9 cellular contexts compared by ENCODE assay signal in genomic region chr17:19387921-19388521, GRCh38. TPM values are rescaled to one million over a fixed set of nuclear protein-coding genes. Genes with fewer than 3 reads are reported as not detected.
DNase-seq lines count a peak whose midpoint lies in the region; ATAC-seq and TF ChIP-seq lines count a peak whose summit lies in the region.
"Had no signal": no experiment of that assay in that cellular context is flagged by ENCODE, and none has a peak within 500 bp of the region (broad histone marks: within the 10 kb centered on the region; RNA-seq: fewer than 3 reads in every experiment).

No MANE protein-coding gene starts in this region.

- DNase-seq in HCEC 1CT (peak; percentile 71), right cardiac atrium (no peak), spleen (peak; percentile 20), NCI-H187 treated with DMSO at 0.1 percent for 48 hours (lab: John Stamatoyannopoulos, UW) (no peak), NCI-H2029 treated with DMSO at 0.1 percent for 48 hours (lab: John Stamatoyannopoulos, UW) (no peak)
- no peak for DNase-seq in activated CD8-positive, alpha-beta T cell treated with anti-CD3 and anti-CD28 coated beads for 36 hours
- DNase-seq: NCI-H526 treated with DMSO at 0.1 percent for 48 hours had no signal

- H3K27me3 Mint-ChIP-seq in activated CD8-positive, alpha-beta T cell treated with anti-CD3 and anti-CD28 coated beads for 36 hours, result no peaks in the 10 kb centered on the region

- H3K36me3 Mint-ChIP-seq in activated CD8-positive, alpha-beta T cell treated with anti-CD3 and anti-CD28 coated beads for 36 hours (ENCODE audit: low read depth), result peaks cover 6% of the 10 kb centered on the region

- peaks cover 0 to 33% (median 17%) of the 10 kb centered on the region in 6 donors for H3K36me3 ChIP-seq in spleen

- ATAC-seq in activated CD8-positive, alpha-beta T cell treated with anti-CD3 and anti-CD28 coated beads for 36 hours, result no peak
- ATAC-seq in right cardiac atrium (no peak), GM21825 (IDR thresholded peaks at IDR 0.05; ENCODE audit: unreplicated experiment) (no peak), HG03378 (IDR thresholded peaks at IDR 0.05; ENCODE audit: unreplicated experiment) (no peak)

- no peak for TF ChIP-seq CTCF in activated CD8-positive, alpha-beta T cell treated with anti-CD3 and anti-CD28 coated beads for 36 hours (IDR thresholded peaks at IDR 0.05)
- no peak for TF ChIP-seq CTCF in spleen (IDR thresholded peaks at IDR 0.05 in 8 of 11, conservative IDR thresholded peaks at IDR 0.05 in 3 of 11)

- no peaks in the 10 kb centered on the region for H3K27me3 ChIP-seq in right cardiac atrium (ENCODE audit: control insufficient read depth, insufficient read depth)
- peaks cover 0 to 9% (median 0%) of the 10 kb centered on the region in 7 donors for H3K27me3 ChIP-seq in spleen (replicated peaks in 1 of 7)

- TF ChIP-seq POLR2A in spleen (IDR thresholded peaks at IDR 0.05), result no peak

- peaks cover 14% of the 10 kb centered on the region for H3K4me1 Mint-ChIP-seq in activated CD8-positive, alpha-beta T cell treated with anti-CD3 and anti-CD28 coated beads for 36 hours (ENCODE audit: low read depth)

- WGBS in right cardiac atrium, result 71% methylated on average over 2 of the region's 2 CpGs
- WGBS in spleen, 5 donors, result 87 to 96% (median 92%) methylated on average over 2 of the region's 2 CpGs

- no peak overlapping the region for H3K4me3 Mint-ChIP-seq in activated CD8-positive, alpha-beta T cell treated with anti-CD3 and anti-CD28 coated beads for 36 hours

- no peak overlapping the region for H3K4me3 ChIP-seq in right cardiac atrium (ENCODE audit: low read length)
- no peak overlapping the region for H3K4me3 ChIP-seq in spleen

- H3K9me3 ChIP-seq in right cardiac atrium (ENCODE audit: control insufficient read depth, low read length), result no peaks in the 10 kb centered on the region
- no peaks in the 10 kb centered on the region for H3K9me3 ChIP-seq in spleen

- H3K27ac ChIP-seq in right cardiac atrium (ENCODE audit: low read length) (peak overlapping the region; percentile 93), spleen (peak overlapping the region in 6 of 8 donors; percentile 64 to 83 (median 75))

- POLR2A ChIA-PET in activated CD8-positive, alpha-beta T cell treated with anti-CD3 and anti-CD28 coated beads for 36 hours (lab: Charles Lee), result interaction anchor here (1.1 kb wide), 1 partner anchor 8 kb away, joined by 4 read pairs; no protein-coding TSS in a partner anchor

- CTCF ChIA-PET in activated CD8-positive, alpha-beta T cell treated with anti-CD3 and anti-CD28 coated beads for 36 hours (lab: Charles Lee), result interaction anchor here (2.0 kb wide), 1 partner anchor 59 kb away, joined by 7 read pairs; no protein-coding TSS in a partner anchor

- no peaks in the 10 kb centered on the region for H3K9me3 Mint-ChIP-seq in activated CD8-positive, alpha-beta T cell treated with anti-CD3 and anti-CD28 coated beads for 36 hours

- H3K27ac Mint-ChIP-seq in activated CD8-positive, alpha-beta T cell treated with anti-CD3 and anti-CD28 coated beads for 36 hours, result peak overlapping the region; percentile 73

- intact Hi-C loops in activated CD8-positive, alpha-beta T cell treated with anti-CD3 and anti-CD28 coated beads for 36 hours (cut with micrococcal nuclease), result no loop called here
- intact Hi-C loops in right cardiac atrium (cut with DNase I) (loop anchor here in 1 of 4 donors (10.0 kb wide), 1 partner anchor 63 kb away; no protein-coding TSS in a partner anchor), spleen (cut with DNase I; ENCODE audit: low total_unique reads) (no loop called here)

- H3K4me1 ChIP-seq in right cardiac atrium (ENCODE audit: control insufficient read depth, insufficient read depth, low read length), result peaks cover 23% of the 10 kb centered on the region
- peaks cover 3 to 80% (median 44%) of the 10 kb centered on the region in 6 donors for H3K4me1 ChIP-seq in spleen

RNA-seq across cellular contexts. Expression of gene MFAP4, which starts 1.0 kb away (rescaled TPM):
- under 1 TPM; 0.47 to 0.70 TPM for total RNA-seq in activated CD8-positive, alpha-beta T cell treated with anti-CD3 and anti-CD28 coated beads for 36 hours
- total RNA-seq in right cardiac atrium (100 to 1,000 TPM in 3 of 4 donors, 10 to 100 TPM in 1; 92.8 to 160 (median 131) TPM), spleen (10 to 100 TPM; 10.1 to 41.0 (median 21.8) TPM)
- polyA plus RNA-seq in right cardiac atrium (95.2 TPM), spleen (10 to 100 TPM; 16.1 to 48.4 (median 17.8) TPM)

RNA-seq across cellular contexts. Expression of gene MAPK7, which starts 9.7 kb away (rescaled TPM):
- 10 to 100 TPM; 25.1 to 27.1 TPM for total RNA-seq in activated CD8-positive, alpha-beta T cell treated with anti-CD3 and anti-CD28 coated beads for 36 hours
- total RNA-seq in right cardiac atrium, result 10 to 100 TPM; 13.3 to 16.7 (median 16.3) TPM
- polyA plus RNA-seq in right cardiac atrium, result 9.0 TPM
- 10 to 100 TPM; 23.1 to 56.2 (median 34.4) TPM for total RNA-seq in spleen
- 10 to 100 TPM in 1 of 3 donors, 1 to 10 TPM in 2; 5.7 to 15.1 (median 6.9) TPM for polyA plus RNA-seq in spleen

RNA-seq across cellular contexts. Expression of gene RNF112, which starts 23.0 kb away (rescaled TPM):
- under 1 TPM; 0.34 to 0.63 TPM for total RNA-seq in activated CD8-positive, alpha-beta T cell treated with anti-CD3 and anti-CD28 coated beads for 36 hours
- total RNA-seq in right cardiac atrium, result 1 to 10 TPM; 2.5 to 6.3 (median 4.4) TPM
- 3.3 TPM for polyA plus RNA-seq in right cardiac atrium
- total RNA-seq in spleen, result 1 to 10 TPM; 2.3 to 7.6 (median 2.7) TPM
- polyA plus RNA-seq in spleen, result 1 to 10 TPM; 1.3 to 5.9 (median 2.2) TPM

RNA-seq across cellular contexts. Expression of gene B9D1, which starts 25.5 kb away (rescaled TPM):
- total RNA-seq in activated CD8-positive, alpha-beta T cell treated with anti-CD3 and anti-CD28 coated beads for 36 hours, result 1 to 10 TPM; 7.2 to 9.4 TPM
- total RNA-seq in right cardiac atrium (10 to 100 TPM in 3 of 4 donors, 1 to 10 TPM in 1; 9.8 to 14.6 (median 12.1) TPM), spleen (10 to 100 TPM in 1 of 7 donors, 1 to 10 TPM in 6; 6.4 to 14.1 (median 7.3) TPM)
- polyA plus RNA-seq in right cardiac atrium (20.9 TPM), spleen (1 to 10 TPM; 4.3 to 8.1 (median 5.8) TPM)

Comparison
In these comparisons a context has a peak if more than half of its experiments do, and no peak if none do; other contexts are left out.
1. DNase-seq: peak in HCEC 1CT (single experiment) and spleen (single experiment); none in activated CD8-positive, alpha-beta T cell treated with anti-CD3 and anti-CD28 coated beads for 36 hours (single experiment), right cardiac atrium (0 of 3), NCI-H187 treated with DMSO at 0.1 percent for 48 hours (single experiment) and NCI-H2029 treated with DMSO at 0.1 percent for 48 hours (single experiment).
2. RNA of gene MFAP4, which starts 1.0 kb away (total RNA-seq): 92.8 to 160 TPM in right cardiac atrium and 10.1 to 41.0 TPM in spleen; 0.47 to 0.70 TPM in activated CD8-positive, alpha-beta T cell treated with anti-CD3 and anti-CD28 coated beads for 36 hours; every median in the first group is over 4 times any median in the second.